Comparison of ENCODE assay signal across 8 cellular contexts in the genomic region with DNA sequence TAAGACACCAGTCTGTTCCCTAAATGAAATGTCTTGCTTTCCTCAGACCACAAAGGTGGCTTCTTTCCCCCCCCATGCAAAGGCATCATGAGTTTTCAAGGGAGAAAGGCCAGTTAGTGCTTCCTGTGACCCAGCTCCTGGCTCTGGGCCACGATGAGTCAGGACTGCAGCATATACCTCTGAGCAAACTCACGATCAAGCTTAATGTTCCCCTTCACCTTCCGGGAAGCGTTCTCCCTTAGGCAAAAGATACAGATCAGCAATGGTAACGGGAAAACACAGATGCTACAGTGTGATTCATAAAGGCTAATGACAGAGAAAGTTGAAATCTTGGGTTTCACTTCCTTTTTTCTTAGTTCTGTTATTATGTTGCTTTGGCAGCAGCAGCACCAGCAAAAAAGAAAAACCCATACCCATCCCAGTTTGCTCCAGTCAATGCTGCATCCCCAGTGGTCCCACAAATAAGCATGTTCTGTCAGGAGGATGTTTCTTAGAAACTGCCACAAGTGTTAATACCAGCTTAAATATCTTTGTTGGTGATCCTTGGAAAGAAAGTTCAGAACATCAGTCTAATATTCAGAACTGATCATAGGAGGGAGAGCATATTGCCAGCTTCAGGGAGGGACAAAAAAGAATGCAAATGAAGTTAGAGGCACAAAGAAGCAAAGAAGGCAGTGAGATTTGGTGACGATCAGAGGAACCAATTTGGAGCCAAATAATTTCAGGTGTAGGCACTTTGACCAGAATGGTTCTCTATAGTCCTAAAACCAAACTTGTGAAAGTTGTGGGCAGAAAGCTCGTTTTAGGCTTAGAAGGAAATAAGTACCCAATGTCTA. TPM values are rescaled to one million over a fixed set of nuclear protein-coding genes. Genes with fewer than 3 reads are reported as not detected.
A peak's percentile ranks its signal among the peaks of the same experiment; 100 is the strongest.
DNase-seq lines count a peak whose midpoint lies in the region; ATAC-seq and TF ChIP-seq lines count a peak whose summit lies in the region.

No MANE protein-coding gene starts in this region.

- no peak overlapping the region for H3K4me3 ChIP-seq in AG04449 (ENCODE audit: low read depth, low read length)
- H3K4me3 ChIP-seq in fibroblast of mammary gland (ENCODE audit: control insufficient read depth, low read depth, low read length) = no peak overlapping the region

- POLR2A ChIA-PET in AG04449 (lab: Yijun Ruan, JAX) = interaction anchor here (0.7 kb wide), 1 partner anchor 557 kb away, joined by 3 read pairs; no protein-coding TSS in a partner anchor

- ATAC-seq in GM18868 (IDR thresholded peaks at IDR 0.05; ENCODE audit: unreplicated experiment) = peak; percentile 94
- ATAC-seq in HG03064 (IDR thresholded peaks at IDR 0.05; ENCODE audit: low read depth, unreplicated experiment) = peak; percentile 91

- TF ChIP-seq CTCF in AG04449 (IDR thresholded peaks at IDR 0.05; ENCODE audit: insufficient read depth, low read length, missing control alignments) = no peak
- TF ChIP-seq CTCF in fibroblast of mammary gland (conservative IDR thresholded peaks at IDR 0.05; ENCODE audit: control insufficient read depth, insufficient read depth, low read depth, low read length) = no peak

- CTCF ChIA-PET in AG04449 (lab: Yijun Ruan, JAX) = interaction anchor here (1.1 to 2.5 kb wide), 7 partner anchors 9 to 176 kb away, joined by 3 to 14 read pairs (median 4); no protein-coding TSS in a partner anchor

- DNase-seq in AG04449 (ENCODE audit: low read depth, low spot score) (peak; percentile 3), RPMI7951 (ENCODE audit: low read depth) (peak; percentile 96), fibroblast of mammary gland (ENCODE audit: low read depth) (peak; percentile 90), midbrain (lab: John Stamatoyannopoulos, UW) (no peak), GM19238 (ENCODE audit: insufficient read length, low spot score) (no peak)
- peak; percentile 71 for DNase-seq in stimulated activated CD4-positive, alpha-beta T cell treated with anti-CD3 and anti-CD28 coated beads, Interleukin-15, amount 100 ng/mL, for 24 hours

RNA-seq across cellular contexts. Expression of a gene that starts 41.2 kb away (rescaled TPM):
- total RNA-seq in RPMI7951 (2014; rRNA removed; shearing (Covaris generic)) = 0.78 and 1.4 TPM in 2 replicates

RNA-seq across cellular contexts. Expression of a gene that starts 57.2 kb away (rescaled TPM):
- total RNA-seq in RPMI7951 (2014; rRNA removed; shearing (Covaris generic)) = not detected in 2 replicates

Comparison
In these comparisons a context has a peak if more than half of its experiments do, and no peak if none do; other contexts are left out.
1. DNase-seq: peak in AG04449 (single experiment), RPMI7951 (single experiment), fibroblast of mammary gland (single experiment) and stimulated activated CD4-positive, alpha-beta T cell treated with anti-CD3 and anti-CD28 coated beads, Interleukin-15, amount 100 ng/mL, for 24 hours (single experiment); none in midbrain (single experiment) and GM19238 (single experiment).